16 cellular contexts compared by ENCODE assay signal in genomic region chr1:43799656-43800629, GRCh38.
DNase-seq lines count a peak whose midpoint lies in the region; ATAC-seq and TF ChIP-seq lines count a peak whose summit lies in the region.
"Had no signal": no experiment of that assay in that cellular context is flagged by ENCODE, and none has a peak within 500 bp of the region (broad histone marks: within the 10 kb centered on the region; RNA-seq: fewer than 3 reads in every experiment).

No MANE protein-coding gene starts in this region.

- H3K27ac Mint-ChIP-seq in activated T-helper 2 cell treated with anti-CD3 and anti-CD28 coated beads, Interferon-gamma antibody, Interleukin-2, Interleukin-4, amounts not matched to agents 10 μg/mL and 5 μg/mL and 100 μg/mL, durations not matched to agents 14 hours and 24 hours and 36 hours = peak overlapping the region; percentile 67
- no peak overlapping the region for H3K27ac Mint-ChIP-seq in stimulated activated naive B cell treated with anti-CD40 and anti-IgM and Interleukin-4, amounts not matched to agents 10 μg/mL and 1 μg/mL and 100 μg/mL, for 72 hours

- H3K27me3 Mint-ChIP-seq in activated T-helper 2 cell treated with anti-CD3 and anti-CD28 coated beads, Interferon-gamma antibody, Interleukin-2, Interleukin-4, amounts not matched to agents 10 μg/mL and 5 μg/mL and 100 μg/mL, durations not matched to agents 14 hours and 24 hours and 36 hours (ENCODE audit: low read depth) = no peaks in the 10 kb centered on the region
- no peaks in the 10 kb centered on the region for H3K27me3 Mint-ChIP-seq in stimulated activated naive B cell treated with anti-CD40 and anti-IgM and Interleukin-4, amounts not matched to agents 10 μg/mL and 1 μg/mL and 100 μg/mL, for 72 hours
- H3K27me3 Mint-ChIP-seq: CD4-positive, alpha-beta memory T cell had no signal

- WGBS in prostate gland = 79% methylated on average over 4 of the region's 4 CpGs

- BruUV-seq in A673 (replicated peaks; lab: Mats Ljungman, UMichigan) = no TSS peak

- H3K4me3 ChIP-seq in A673 (ENCODE audit: low read depth, low read length, poor library complexity, severe bottlenecking) (no peak overlapping the region), prostate gland (no peak overlapping the region)

- H3K4me1 ChIP-seq in A673 (ENCODE audit: insufficient read depth, low read length, poor library complexity, severe bottlenecking) (peaks cover 31% of the 10 kb centered on the region), prostate gland (replicated peaks) (no peaks in the 10 kb centered on the region)

- no peak for TF ChIP-seq POLR2A in prostate gland (IDR thresholded peaks at IDR 0.05)

- DNase-seq in A673 (ENCODE audit: low spot score) = peak; percentile 45
- peak; percentile 70 for DNase-seq in GM03348 (ENCODE audit: low spot score)
- DNase-seq in activated T-helper 2 cell treated with anti-CD3 and anti-CD28 coated beads, Interferon-gamma antibody, Interleukin-2, Interleukin-4, amounts not matched to agents 10 μg/mL and 5 μg/mL and 100 μg/mL, durations not matched to agents 14 hours and 24 hours and 36 hours (ENCODE audit: low spot score) = no peak
- DNase-seq in hepatic stellate cell (ENCODE audit: low spot score) = peak; percentile 66
- DNase-seq in NCI-H1092 (lab: John Stamatoyannopoulos, UW) = no peak
- DNase-seq in stimulated activated naive B cell treated with anti-CD40 and anti-IgM and Interleukin-4, amounts not matched to agents 10 μg/mL and 1 μg/mL and 100 μg/mL, for 72 hours = no peak
- no peak for DNase-seq in prostate gland (ENCODE audit: low spot score)
- DNase-seq: activated CD4-positive, alpha-beta T cell treated with anti-CD3 and anti-CD28 coated beads for 4 hours; amygdala; CD4-positive, alpha-beta memory T cell; islet precursor cell; NCI-H510A treated with DMSO at 0.1 percent for 48 hours; nucleus accumbens; stimulated activated CD4-positive, alpha-beta T cell treated with anti-CD3 and anti-CD28 coated beads, Interleukin-4, amount 100 ng/mL, for 24 hours; substantia nigra had no signal

- H3K9me3 Mint-ChIP-seq in activated T-helper 2 cell treated with anti-CD3 and anti-CD28 coated beads, Interferon-gamma antibody, Interleukin-2, Interleukin-4, amounts not matched to agents 10 μg/mL and 5 μg/mL and 100 μg/mL, durations not matched to agents 14 hours and 24 hours and 36 hours = no peaks in the 10 kb centered on the region
- H3K9me3 Mint-ChIP-seq in stimulated activated naive B cell treated with anti-CD40 and anti-IgM and Interleukin-4, amounts not matched to agents 10 μg/mL and 1 μg/mL and 100 μg/mL, for 72 hours = no peaks in the 10 kb centered on the region

- TF ChIP-seq CTCF in A673 (conservative IDR thresholded peaks at IDR 0.05; ENCODE audit: low read depth, low read length) (no peak), prostate gland (IDR thresholded peaks at IDR 0.05) (no peak)

- H3K36me3 ChIP-seq in A673 (ENCODE audit: insufficient read depth, low read length, poor library complexity, severe bottlenecking) (no peaks in the 10 kb centered on the region), prostate gland (no peaks in the 10 kb centered on the region)

- H3K27me3 ChIP-seq in A673 (replicated peaks; ENCODE audit: insufficient read depth, low read depth, low read length, poor library complexity) (no peaks in the 10 kb centered on the region), prostate gland (replicated peaks; ENCODE audit: insufficient read depth) (no peaks in the 10 kb centered on the region)

- POLR2A ChIA-PET in A673 (lab: Charles Lee; ENCODE audit: low non-redundant PET) = no interaction called here

- H3K36me3 Mint-ChIP-seq in activated T-helper 2 cell treated with anti-CD3 and anti-CD28 coated beads, Interferon-gamma antibody, Interleukin-2, Interleukin-4, amounts not matched to agents 10 μg/mL and 5 μg/mL and 100 μg/mL, durations not matched to agents 14 hours and 24 hours and 36 hours (ENCODE audit: low read depth) = no peaks in the 10 kb centered on the region
- peaks cover 20 to 32% of the 10 kb centered on the region in 2 donors for H3K36me3 Mint-ChIP-seq in stimulated activated naive B cell treated with anti-CD40 and anti-IgM and Interleukin-4, amounts not matched to agents 10 μg/mL and 1 μg/mL and 100 μg/mL, for 72 hours

- CTCF ChIA-PET in A673 (lab: Charles Lee) = no interaction called here

- intact Hi-C loops in A673 (cut with micrococcal nuclease; ENCODE audit: unreplicated experiment) = no loop called here
- intact Hi-C loops in activated T-helper 2 cell treated with anti-CD3 and anti-CD28 coated beads, Interferon-gamma antibody, Interleukin-2, Interleukin-4, amounts not matched to agents 10 μg/mL and 5 μg/mL and 100 μg/mL, durations not matched to agents 14 hours and 24 hours and 36 hours (cut with micrococcal nuclease) = no loop called here
- intact Hi-C loops in prostate gland (cut with DNase I) = no loop called here

- no peaks in the 10 kb centered on the region for H3K9me3 ChIP-seq in A673 (ENCODE audit: low read depth, low read length, poor library complexity, severe bottlenecking)
- H3K9me3 ChIP-seq in prostate gland = no peaks in the 10 kb centered on the region

- no peak overlapping the region for H3K4me3 Mint-ChIP-seq in activated T-helper 2 cell treated with anti-CD3 and anti-CD28 coated beads, Interferon-gamma antibody, Interleukin-2, Interleukin-4, amounts not matched to agents 10 μg/mL and 5 μg/mL and 100 μg/mL, durations not matched to agents 14 hours and 24 hours and 36 hours (ENCODE audit: low read depth)
- no peak overlapping the region for H3K4me3 Mint-ChIP-seq in stimulated activated naive B cell treated with anti-CD40 and anti-IgM and Interleukin-4, amounts not matched to agents 10 μg/mL and 1 μg/mL and 100 μg/mL, for 72 hours
- H3K4me3 Mint-ChIP-seq: CD4-positive, alpha-beta memory T cell had no signal

- H3K27ac ChIP-seq in A673 (ENCODE audit: low read depth, low read length, poor library complexity, severe bottlenecking) (peak overlapping the region; percentile 60), prostate gland (no peak overlapping the region)

- peaks cover 10% of the 10 kb centered on the region for H3K4me1 Mint-ChIP-seq in activated T-helper 2 cell treated with anti-CD3 and anti-CD28 coated beads, Interferon-gamma antibody, Interleukin-2, Interleukin-4, amounts not matched to agents 10 μg/mL and 5 μg/mL and 100 μg/mL, durations not matched to agents 14 hours and 24 hours and 36 hours (ENCODE audit: low read depth)
- peaks cover 6 to 10% of the 10 kb centered on the region in 2 donors for H3K4me1 Mint-ChIP-seq in stimulated activated naive B cell treated with anti-CD40 and anti-IgM and Interleukin-4, amounts not matched to agents 10 μg/mL and 1 μg/mL and 100 μg/mL, for 72 hours
- H3K4me1 Mint-ChIP-seq: CD4-positive, alpha-beta memory T cell had no signal

- ATAC-seq in HG02763 (IDR thresholded peaks at IDR 0.05; ENCODE audit: unreplicated experiment) = no peak
- ATAC-seq in stimulated activated naive B cell treated with anti-CD40 and anti-IgM and Interleukin-4, amounts not matched to agents 10 μg/mL and 1 μg/mL and 100 μg/mL, for 72 hours (replicated peaks) = no peak

Comparison
In these comparisons a context has a peak if more than half of its experiments do, and no peak if none do; other contexts are left out.
1. DNase-seq: peak in A673 (single experiment), GM03348 (single experiment) and hepatic stellate cell (single experiment); none in activated T-helper 2 cell treated with anti-CD3 and anti-CD28 coated beads, Interferon-gamma antibody, Interleukin-2, Interleukin-4, amounts not matched to agents 10 μg/mL and 5 μg/mL and 100 μg/mL, durations not matched to agents 14 hours and 24 hours and 36 hours (single experiment), NCI-H1092 (single experiment), stimulated activated naive B cell treated with anti-CD40 and anti-IgM and Interleukin-4, amounts not matched to agents 10 μg/mL and 1 μg/mL and 100 μg/mL, for 72 hours (single experiment) and prostate gland (single experiment).